8 cellular contexts compared by ENCODE assay signal in genomic region chr4:105145913-105146285, GRCh38. TPM values are rescaled to one million over a fixed set of nuclear protein-coding genes. Genes with fewer than 3 reads are reported as not detected.
DNase-seq lines count a peak whose midpoint lies in the region; ATAC-seq and TF ChIP-seq lines count a peak whose summit lies in the region.

No MANE protein-coding gene starts in this region.

- H3K9me3 ChIP-seq in BLaER1: no peaks in the 10 kb centered on the region; the same call in 1 of the 2 replicates
- H3K9me3 ChIP-seq in HUES48 (ENCODE audit: control insufficient read depth, insufficient read depth, low read length): no peaks in the 10 kb centered on the region
- H3K9me3 ChIP-seq in esophagus squamous epithelium: no peaks in the 10 kb centered on the region
- no peaks in the 10 kb centered on the region for H3K9me3 ChIP-seq in neuronal stem cell (replicated peaks in 1 of 2; ENCODE audit: control insufficient read depth in 2 of 2, insufficient read depth in 1 of 2, low read depth in 1 of 2, low read length in 2 of 2)

- peak overlapping the region; percentile 30 for H4K91ac ChIP-seq in neuronal stem cell (ENCODE audit: low read depth, low read length, poor library complexity)

- H3K23ac ChIP-seq in neuronal stem cell (ENCODE audit: low read depth, low read length, poor library complexity): no peak overlapping the region

- TF ChIP-seq CTCF in esophagus squamous epithelium (IDR thresholded peaks at IDR 0.05): no peak

- peak overlapping the region; percentile 83 for H3K4me3 ChIP-seq in BLaER1
- peak overlapping the region; percentile 81 for H3K4me3 ChIP-seq in HUES48 (ENCODE audit: low read depth, low read length)
- peak overlapping the region; percentile 75 to 93 (median 90) for H3K4me3 ChIP-seq in esophagus squamous epithelium
- H3K4me3 ChIP-seq in neuronal stem cell (ENCODE audit: low read length in 2 of 2): peak overlapping the region; percentile 80 to 98

- peak overlapping the region; percentile 95 for H3K18ac ChIP-seq in neuronal stem cell (ENCODE audit: low read length)

- H2AK5ac ChIP-seq in neuronal stem cell (ENCODE audit: low read depth, low read length): no peak overlapping the region

- H4K20me1 ChIP-seq in BLaER1: peaks cover 15% of the 10 kb centered on the region; the same call in 1 of the 2 replicates

- no peak overlapping the region for H2BK12ac ChIP-seq in neuronal stem cell (ENCODE audit: low read length)

- H3K4me2 ChIP-seq in BLaER1: peak overlapping the region; percentile 96
- H3K4me2 ChIP-seq in neuronal stem cell (ENCODE audit: insufficient read depth, low read length, poor library complexity, severe bottlenecking): peak overlapping the region; percentile 98

- no peaks in the 10 kb centered on the region for H3K79me1 ChIP-seq in neuronal stem cell (ENCODE audit: low read depth, low read length)

- peak; percentile 20 for DNase-seq in activated T-cell treated with anti-CD3 and anti-CD28 coated beads for 24 hours (ENCODE audit: low read depth)
- peak; percentile 2 for DNase-seq in esophagus squamous epithelium (lab: John Stamatoyannopoulos, UW)
- DNase-seq in neuronal stem cell (ENCODE audit: low spot score): peak; percentile 17
- DNase-seq in cortex of kidney (lab: John Stamatoyannopoulos, UW): no peak
- no peak for DNase-seq in NCI-H1694 (lab: John Stamatoyannopoulos, UW)

- peak overlapping the region; percentile 81 for H2BK15ac ChIP-seq in neuronal stem cell (ENCODE audit: low read length)

- peak overlapping the region; percentile 95 for H2AFZ ChIP-seq in neuronal stem cell (ENCODE audit: low read length)

- H2BK5ac ChIP-seq in neuronal stem cell (ENCODE audit: low read length): peak overlapping the region; percentile 82

- no peak overlapping the region for H3K4ac ChIP-seq in neuronal stem cell (ENCODE audit: low read length)

- no peak overlapping the region for H2BK120ac ChIP-seq in neuronal stem cell (ENCODE audit: low read depth, low read length)

- no peak overlapping the region for H4K8ac ChIP-seq in neuronal stem cell (ENCODE audit: low read depth, low read length)

- TF ChIP-seq POLR2A in esophagus squamous epithelium (IDR thresholded peaks at IDR 0.05): no peak

- peak overlapping the region; percentile 91 for H3K27ac ChIP-seq in BLaER1
- H3K27ac ChIP-seq in HUES48 (ENCODE audit: low read depth, low read length): no peak overlapping the region
- H3K27ac ChIP-seq in esophagus squamous epithelium: peak overlapping the region; percentile 87 to 92 (median 90)
- no peak overlapping the region for H3K27ac ChIP-seq in neuronal stem cell (replicated peaks; ENCODE audit: low read length)

- H3K4me1 ChIP-seq in BLaER1 (peaks cover 29% of the 10 kb centered on the region), HUES48 (ENCODE audit: control insufficient read depth, insufficient read depth, low read length) (peaks cover 5% of the 10 kb centered on the region; the same call in 1 of the 2 replicates), esophagus squamous epithelium (peaks cover 0 to 40% (median 16%) of the 10 kb centered on the region in 3 donors), neuronal stem cell (ENCODE audit: control insufficient read depth in 2 of 2, insufficient read depth in 1 of 2, low read depth in 1 of 2, low read length in 2 of 2) (peaks cover 0 to 5% of the 10 kb centered on the region in 2 donors)

- 1 to 2% methylated on average over 25 of the region's 25 CpGs for WGBS in esophagus squamous epithelium, 2 donors
- no CpG with 5 or more reads among the region's 25 CpGs for WGBS in neuronal stem cell (ENCODE audit: extremely low coverage in 2 of 2, insufficient read length in 2 of 2, insufficient replicate concordance in 1 of 2), 2 donors

- ATAC-seq in GM21381 (IDR thresholded peaks at IDR 0.05; ENCODE audit: unreplicated experiment): peak; percentile 21

- intact Hi-C loops in esophagus squamous epithelium (cut with DNase I): no loop called here

- H3K14ac ChIP-seq in neuronal stem cell (ENCODE audit: low read length): no peak overlapping the region

- peaks cover 22% of the 10 kb centered on the region for H3K27me3 ChIP-seq in BLaER1
- peaks cover 99% of the 10 kb centered on the region for H3K27me3 ChIP-seq in HUES48 (ENCODE audit: control insufficient read depth, insufficient read depth, low read length)
- H3K27me3 ChIP-seq in esophagus squamous epithelium: no peaks in the 10 kb centered on the region
- H3K27me3 ChIP-seq in neuronal stem cell (ENCODE audit: control insufficient read depth in 3 of 3, insufficient read depth in 3 of 3, low read depth in 1 of 3, low read length in 3 of 3): peaks cover 0 to 12% (median 0%) of the 10 kb centered on the region in 3 experiments

- H3K36me3 ChIP-seq in BLaER1: no peaks in the 10 kb centered on the region
- no peaks in the 10 kb centered on the region for H3K36me3 ChIP-seq in HUES48 (ENCODE audit: control insufficient read depth, insufficient read depth, low read length)
- H3K36me3 ChIP-seq in esophagus squamous epithelium: no peaks in the 10 kb centered on the region
- no peaks in the 10 kb centered on the region for H3K36me3 ChIP-seq in neuronal stem cell (replicated peaks in 1 of 2; ENCODE audit: control insufficient read depth in 2 of 2, insufficient read depth in 2 of 2, low read length in 2 of 2)

- peak overlapping the region; percentile 93 for H3K9ac ChIP-seq in BLaER1
- no peak overlapping the region for H3K9ac ChIP-seq in HUES48 (ENCODE audit: low read depth, low read length)
- H3K9ac ChIP-seq in neuronal stem cell (ENCODE audit: low read depth, low read length, poor library complexity): peak overlapping the region; percentile 90

RNA-seq across cellular contexts. Expression of gene TET2, which starts 0.8 kb away (rescaled TPM):
- 10 to 100 TPM; 19.1 to 36.8 (median 30.4) TPM for total RNA-seq in esophagus squamous epithelium
- polyA plus RNA-seq in neuronal stem cell (2013, experiment 1 of 2): 4.1 TPM
- polyA plus RNA-seq in neuronal stem cell (2013, experiment 2 of 2): 4.3 TPM

Comparison
In these comparisons a context has a peak if more than half of its experiments do, and no peak if none do; other contexts are left out.
1. H3K27ac ChIP-seq: peak in BLaER1 (single experiment) and esophagus squamous epithelium (4 of 4); none in HUES48 (single experiment) and neuronal stem cell (single experiment).
2. DNase-seq: peak in activated T-cell treated with anti-CD3 and anti-CD28 coated beads for 24 hours (single experiment), esophagus squamous epithelium (single experiment) and neuronal stem cell (single experiment); none in cortex of kidney (single experiment) and NCI-H1694 (single experiment).
3. Peak in every context shown above with its lines, with median percentiles within 50 percentile points of each other: H3K4me3 ChIP-seq.